In genomic region chr17:74085434-74085833, GRCh38 we compare ENCODE assay signal across 1 cellular context.
TF ChIP-seq lines count a peak whose summit lies in the region.

No MANE protein-coding gene starts in this region.

TF ChIP-seq in H1, 55 proteins besides CTCF, POLR2A, EP300 and RAD21:
- TF ChIP-seq CEBPB (IDR thresholded peaks at IDR 0.05; ENCODE audit: low read depth, low read length) (0 out of 2 replicates have a peak, but pooled peaks have one; percentile 12), YY1 (IDR thresholded peaks at IDR 0.05; ENCODE audit: low read depth, low read length) (peak; percentile 51; the same call in 1 of the 2 replicates), BCL11A (IDR thresholded peaks at IDR 0.05; ENCODE audit: low read depth in 2 of 2, low read length in 2 of 2) (no peak)
